In the genomic region with DNA sequence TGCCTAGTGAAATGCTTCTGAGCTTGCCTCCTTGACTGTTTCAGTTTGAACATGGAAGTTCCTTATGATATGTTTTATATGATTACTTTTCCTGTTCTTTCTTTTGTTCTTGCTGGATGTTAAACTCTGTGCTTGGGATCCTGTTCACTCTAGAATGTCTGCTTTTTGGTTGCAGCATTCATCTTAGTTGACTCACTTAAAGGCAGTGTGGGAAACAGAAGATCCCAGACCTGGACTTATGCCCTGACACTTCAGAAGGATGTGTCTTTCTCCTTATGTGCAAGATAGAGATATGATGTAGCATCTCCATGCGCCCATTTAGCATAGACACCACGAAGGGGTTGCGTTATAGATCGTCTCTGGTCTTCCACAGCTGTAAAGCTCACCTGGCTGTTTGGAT, we compare ENCODE assay signal across 1 cellular context.
TF ChIP-seq lines count a peak whose summit lies in the region.

No MANE protein-coding gene starts in this region.

TF ChIP-seq in HepG2, 621 proteins besides CTCF, POLR2A, EP300 and RAD21:
- TF ChIP-seq, protein P1, sequence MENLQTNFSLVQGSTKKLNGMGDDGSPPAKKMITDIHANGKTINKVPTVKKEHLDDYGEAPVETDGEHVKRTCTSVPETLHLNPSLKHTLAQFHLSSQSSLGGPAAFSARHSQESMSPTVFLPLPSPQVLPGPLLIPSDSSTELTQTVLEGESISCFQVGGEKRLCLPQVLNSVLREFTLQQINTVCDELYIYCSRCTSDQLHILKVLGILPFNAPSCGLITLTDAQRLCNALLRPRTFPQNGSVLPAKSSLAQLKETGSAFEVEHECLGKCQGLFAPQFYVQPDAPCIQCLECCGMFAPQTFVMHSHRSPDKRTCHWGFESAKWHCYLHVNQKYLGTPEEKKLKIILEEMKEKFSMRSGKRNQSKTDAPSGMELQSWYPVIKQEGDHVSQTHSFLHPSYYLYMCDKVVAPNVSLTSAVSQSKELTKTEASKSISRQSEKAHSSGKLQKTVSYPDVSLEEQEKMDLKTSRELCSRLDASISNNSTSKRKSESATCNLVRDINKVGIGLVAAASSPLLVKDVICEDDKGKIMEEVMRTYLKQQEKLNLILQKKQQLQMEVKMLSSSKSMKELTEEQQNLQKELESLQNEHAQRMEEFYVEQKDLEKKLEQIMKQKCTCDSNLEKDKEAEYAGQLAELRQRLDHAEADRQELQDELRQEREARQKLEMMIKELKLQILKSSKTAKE (CRISPR knock-in tag; IDR thresholded peaks at IDR 0.05; ENCODE audit: borderline replicate concordance) = no peak
- TF ChIP-seq KAT8 (CRISPR knock-in tag; IDR thresholded peaks at IDR 0.05) (no peak), ZNF589 (CRISPR knock-in tag; conservative IDR thresholded peaks at IDR 0.05) (no peak), TCF7 (IDR thresholded peaks at IDR 0.05; ENCODE audit: low read depth) (no peak), SNAPC2 (CRISPR knock-in tag; IDR thresholded peaks at IDR 0.05) (no peak), IKZF1 (IDR thresholded peaks at IDR 0.05) (no peak), HHEX (CRISPR knock-in tag; IDR thresholded peaks at IDR 0.05) (no peak)
- TF ChIP-seq, protein P2, sequence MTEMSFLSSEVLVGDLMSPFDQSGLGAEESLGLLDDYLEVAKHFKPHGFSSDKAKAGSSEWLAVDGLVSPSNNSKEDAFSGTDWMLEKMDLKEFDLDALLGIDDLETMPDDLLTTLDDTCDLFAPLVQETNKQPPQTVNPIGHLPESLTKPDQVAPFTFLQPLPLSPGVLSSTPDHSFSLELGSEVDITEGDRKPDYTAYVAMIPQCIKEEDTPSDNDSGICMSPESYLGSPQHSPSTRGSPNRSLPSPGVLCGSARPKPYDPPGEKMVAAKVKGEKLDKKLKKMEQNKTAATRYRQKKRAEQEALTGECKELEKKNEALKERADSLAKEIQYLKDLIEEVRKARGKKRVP (CRISPR knock-in tag; IDR thresholded peaks at IDR 0.05) = no peak
